23 cellular contexts compared by ENCODE assay signal in genomic region chr6:13674533-13675190, GRCh38. TPM values are rescaled to one million over a fixed set of nuclear protein-coding genes. Genes with fewer than 3 reads are reported as not detected.
DNase-seq lines count a peak whose midpoint lies in the region; ATAC-seq and TF ChIP-seq lines count a peak whose summit lies in the region.
"Had no signal": no experiment of that assay in that cellular context is flagged by ENCODE, and none has a peak within 500 bp of the region (broad histone marks: within the 10 kb centered on the region; RNA-seq: fewer than 3 reads in every experiment).

No MANE protein-coding gene starts in this region.

- H3K4me3 ChIP-seq in ectodermal cell (ENCODE audit: insufficient read depth, low read depth, low read length), result no peak overlapping the region
- H3K4me3 ChIP-seq: adrenal gland, breast epithelium, gastroesophageal sphincter, neural progenitor cell had no signal

- no peaks in the 10 kb centered on the region for H3K4me1 ChIP-seq in ectodermal cell (ENCODE audit: control insufficient read depth, insufficient read depth, low read length)
- H3K4me1 ChIP-seq: breast epithelium, neural progenitor cell had no signal

- no peaks in the 10 kb centered on the region for H3K27me3 ChIP-seq in ectodermal cell (ENCODE audit: control insufficient read depth, insufficient read depth, low read length, poor library complexity, severe bottlenecking)
- H3K27me3 ChIP-seq: adrenal gland, breast epithelium, gastroesophageal sphincter, neural progenitor cell had no signal

- TF ChIP-seq CTCF in HFFc6 (IDR thresholded peaks at IDR 0.05) (no peak), osteocyte (IDR thresholded peaks at IDR 0.05) (no peak)

- H3K27ac ChIP-seq in ectodermal cell (ENCODE audit: insufficient read depth, low read depth, low read length, poor library complexity, severe bottlenecking), result peak overlapping the region; percentile 46
- H3K27ac ChIP-seq: adrenal gland, breast epithelium, gastroesophageal sphincter, neural progenitor cell had no signal

- peak overlapping the region; percentile 59 for H3K27ac Mint-ChIP-seq in activated T-cell treated with anti-CD3 and anti-CD28 coated beads, Interleukin-2, amount 50 U/mL, for 72 hours
- H3K27ac Mint-ChIP-seq in HFFc6 (0 out of 2 replicates have a peak overlapping the region, but pooled peaks have one; percentile 8), osteocyte (ENCODE audit: unreplicated experiment) (peak overlapping the region; percentile 8)
- H3K27ac Mint-ChIP-seq: neural progenitor cell had no signal

- peak; percentile 53 to 71 for ATAC-seq in activated T-cell treated with anti-CD3 and anti-CD28 coated beads, Interleukin-2, amount 50 U/mL, for 72 hours (replicated peaks in 1 of 2)
- no peak for ATAC-seq in GM21723 (IDR thresholded peaks at IDR 0.05; ENCODE audit: unreplicated experiment)
- ATAC-seq: activated T-cell treated with anti-CD3 and anti-CD28 coated beads, Interleukin-2, amount 50 U/mL, for 4 hours; gastroesophageal sphincter; SK-N-SH treated with all-trans-retinoic acid at 6 μM for 48 hours had no signal

- no peaks in the 10 kb centered on the region for H3K27me3 Mint-ChIP-seq in activated T-cell treated with anti-CD3 and anti-CD28 coated beads, Interleukin-2, amount 50 U/mL, for 72 hours (ENCODE audit: low read depth)
- H3K27me3 Mint-ChIP-seq in HFFc6 (ENCODE audit: insufficient read depth) (no peaks in the 10 kb centered on the region), osteocyte (ENCODE audit: unreplicated experiment) (no peaks in the 10 kb centered on the region)

- H3K36me3 ChIP-seq in ectodermal cell (ENCODE audit: control insufficient read depth, insufficient read depth, low read length), result no peaks in the 10 kb centered on the region
- H3K36me3 ChIP-seq: adrenal gland, breast epithelium, gastroesophageal sphincter had no signal

- DNase-seq in activated T-cell treated with anti-CD3 and anti-CD28 coated beads, Interleukin-2, amount 50 U/mL, for 72 hours, result no peak
- no peak for DNase-seq in activated T-cell treated with anti-CD3 and anti-CD28 coated beads for 4 hours
- no peak for DNase-seq in HFFc6
- no peak for DNase-seq in osteocyte (ENCODE audit: extremely low spot score, unreplicated experiment)
- no peak for DNase-seq in NCI-H1930 (lab: John Stamatoyannopoulos, UW)
- no peak for DNase-seq in NCI-H1436 treated with DMSO at 0.1 percent for 48 hours (lab: John Stamatoyannopoulos, UW)
- DNase-seq: ACHN; activated T-cell treated with anti-CD3 and anti-CD28 coated beads, Interleukin-2, amount 50 U/mL, for 4 hours; adrenal gland; dermis blood vessel endothelial cell; kidney glomerular epithelial cell; midbrain; NCI-H1048; NCI-H2081; NCI-H446 treated with DMSO at 0.1 percent for 48 hours; RPMI8226 had no signal

- peaks cover 3% of the 10 kb centered on the region for H3K9me3 ChIP-seq in ectodermal cell (ENCODE audit: control insufficient read depth, low read length)

- peaks cover 64% of the 10 kb centered on the region for H3K4me1 Mint-ChIP-seq in activated T-cell treated with anti-CD3 and anti-CD28 coated beads, Interleukin-2, amount 50 U/mL, for 72 hours (ENCODE audit: low read depth)
- H3K4me1 Mint-ChIP-seq in HFFc6 (ENCODE audit: low read depth), result peaks cover 38% of the 10 kb centered on the region
- peaks cover 43% of the 10 kb centered on the region for H3K4me1 Mint-ChIP-seq in osteocyte (ENCODE audit: unreplicated experiment)
- H3K4me1 Mint-ChIP-seq: neural progenitor cell had no signal

- peak overlapping the region in 1 of 2 donors; percentile 8 for H3K4me3 Mint-ChIP-seq in activated T-cell treated with anti-CD3 and anti-CD28 coated beads, Interleukin-2, amount 50 U/mL, for 72 hours
- H3K4me3 Mint-ChIP-seq in HFFc6 (no peak overlapping the region), osteocyte (ENCODE audit: unreplicated experiment) (no peak overlapping the region)
- H3K4me3 Mint-ChIP-seq: activated T-cell treated with anti-CD3 and anti-CD28 coated beads, Interleukin-2, amount 50 U/mL, for 4 hours; CD14-positive monocyte; neural progenitor cell had no signal

- peaks cover 3 to 7% of the 10 kb centered on the region in 2 donors for H3K9me3 Mint-ChIP-seq in activated T-cell treated with anti-CD3 and anti-CD28 coated beads, Interleukin-2, amount 50 U/mL, for 72 hours
- H3K9me3 Mint-ChIP-seq in HFFc6, result peaks cover 8% of the 10 kb centered on the region
- H3K9me3 Mint-ChIP-seq in osteocyte (ENCODE audit: unreplicated experiment), result peaks cover under 1% of the 10 kb centered on the region

- peaks cover 9 to 34% of the 10 kb centered on the region in 2 donors for H3K36me3 Mint-ChIP-seq in activated T-cell treated with anti-CD3 and anti-CD28 coated beads, Interleukin-2, amount 50 U/mL, for 72 hours (ENCODE audit: insufficient read depth in 2 of 2)
- H3K36me3 Mint-ChIP-seq in HFFc6 (ENCODE audit: low read depth) (peaks cover 21% of the 10 kb centered on the region), osteocyte (ENCODE audit: unreplicated experiment) (peaks cover 2% of the 10 kb centered on the region)

- 91 to 92% methylated on average over 2 of the region's 2 CpGs for WGBS in ectodermal cell, 2 experiments

RNA-seq across cellular contexts. Expression of gene RANBP9, which starts 37.0 kb away (rescaled TPM):
- total RNA-seq in activated T-cell treated with anti-CD3 and anti-CD28 coated beads, Interleukin-2, amount 50 U/mL, for 72 hours, result 10 to 100 TPM; 74.9 to 78.0 TPM
- 10 to 100 TPM; 37.7 to 42.3 (median 40.8) TPM for total RNA-seq in HFFc6 (2021; fragmentation: NEBNext Ultra II Directional; extraction: Animal tissue kit (Norgen Biotek cat#: 25700))
- 46.3 TPM for polyA plus RNA-seq in ectodermal cell (2013, experiment 1 of 4)
- polyA plus RNA-seq in ectodermal cell (2013, experiment 2 of 4), result 48.9 TPM
- polyA plus RNA-seq in ectodermal cell (2013, experiment 3 of 4), result 35.8 TPM
- polyA plus RNA-seq in ectodermal cell (2013, experiment 4 of 4), result 40.5 TPM
- 53.6 and 55.4 TPM in 2 replicates for total RNA-seq in osteocyte

RNA-seq across cellular contexts. Expression of gene NOL7, which starts 59.5 kb away (rescaled TPM):
- 10 to 100 TPM; 51.5 to 54.3 TPM for total RNA-seq in activated T-cell treated with anti-CD3 and anti-CD28 coated beads, Interleukin-2, amount 50 U/mL, for 72 hours
- total RNA-seq in HFFc6 (2021; fragmentation: NEBNext Ultra II Directional; extraction: Animal tissue kit (Norgen Biotek cat#: 25700)), result 10 to 100 TPM; 68.4 to 89.6 (median 84.8) TPM
- polyA plus RNA-seq in ectodermal cell (2013, experiment 1 of 4), result 54.5 TPM
- polyA plus RNA-seq in ectodermal cell (2013, experiment 2 of 4), result 59.2 TPM
- polyA plus RNA-seq in ectodermal cell (2013, experiment 3 of 4), result 61.3 TPM
- polyA plus RNA-seq in ectodermal cell (2013, experiment 4 of 4), result 63.8 TPM
- 48.7 and 50.9 TPM in 2 replicates for total RNA-seq in osteocyte

Comparison
In these comparisons a context has a peak if more than half of its experiments do, and no peak if none do; other contexts are left out.
1. H3K27ac Mint-ChIP-seq: peak in every context shown above with its lines; median percentile 59 in activated T-cell treated with anti-CD3 and anti-CD28 coated beads, Interleukin-2, amount 50 U/mL, for 72 hours; 8 in HFFc6; 8 in osteocyte.